In genomic region chr10:97307441-97307840, GRCh38 we compare ENCODE assay signal across 16 cellular contexts.
"Had no signal": no experiment of that assay in that cellular context is flagged by ENCODE, and none has a peak within 500 bp of the region (broad histone marks: within the 10 kb centered on the region; RNA-seq: fewer than 3 reads in every experiment).

No MANE protein-coding gene starts in this region.

- H3K4me1 ChIP-seq: gastroesophageal sphincter, left ventricle myocardium inferior, pancreas, stomach, vagina had no signal

- H3K27ac ChIP-seq: epithelial cell of prostate, gastroesophageal sphincter, left ventricle myocardium inferior, pancreas, skin epidermis, stomach, vagina, VCaP had no signal

- H3K36me3 ChIP-seq: gastroesophageal sphincter, left ventricle myocardium inferior, pancreas, stomach, thoracic aorta, vagina had no signal

- H3K9me3 ChIP-seq: gastroesophageal sphincter, left ventricle myocardium inferior, pancreas, stomach, thoracic aorta, vagina had no signal

- ATAC-seq: gastroesophageal sphincter, pancreas had no signal

- H3K27me3 ChIP-seq: gastroesophageal sphincter, pancreas, stomach, vagina had no signal

- DNase-seq: activated CD4-positive, alpha-beta T cell treated with anti-CD3 and anti-CD28 coated beads for 4 hours; activated naive CD4-positive, alpha-beta T cell; effector memory CD4-positive, alpha-beta T cell; islet precursor cell; left ventricle myocardium inferior; mesendoderm; pancreas; retina; stimulated activated CD4-positive, alpha-beta T cell treated with anti-CD3 and anti-CD28 coated beads, Interleukin-4, amount 100 ng/mL, for 4 hours; stomach had no signal

- H3K4me3 ChIP-seq: gastroesophageal sphincter, left ventricle myocardium inferior, pancreas, skin epidermis, stomach, thoracic aorta, vagina had no signal
